In the genomic region with DNA sequence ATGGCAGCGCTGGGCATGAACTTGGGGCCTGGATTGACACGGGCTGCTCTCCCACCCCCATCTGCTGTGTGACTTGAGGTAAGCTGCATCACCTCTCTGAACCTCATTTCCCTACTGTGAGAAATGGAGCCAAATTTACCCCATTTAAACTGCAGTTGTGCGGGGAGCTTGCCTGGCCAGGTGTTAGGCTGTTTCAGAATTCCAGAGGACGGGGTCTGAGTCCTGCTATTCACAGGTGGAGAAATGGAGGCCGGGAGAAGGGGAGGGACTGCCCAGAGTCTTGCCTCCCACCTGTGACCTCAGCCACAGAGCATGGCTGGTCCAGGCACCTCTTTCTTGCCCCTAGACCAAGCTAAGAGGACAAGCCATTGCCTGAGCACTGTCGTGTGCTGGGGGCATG, we compare ENCODE assay signal across 2 cellular contexts.
TF ChIP-seq lines count a peak whose summit lies in the region.

No MANE protein-coding gene starts in this region.

TF ChIP-seq in A549, 52 proteins besides CTCF, POLR2A, EP300 and RAD21:
- TF ChIP-seq ZFP36 (IDR thresholded peaks at IDR 0.05; ENCODE audit: borderline replicate concordance, partially characterized antibody) (peak; percentile 16), JUN (IDR thresholded peaks at IDR 0.05) (no peak)
TF ChIP-seq in A549: peak in this region for 1.

TF ChIP-seq in H1, 55 proteins besides CTCF, POLR2A, EP300 and RAD21:
- TF ChIP-seq TEAD4 (IDR thresholded peaks at IDR 0.05; ENCODE audit: low read depth, low read length) = no peak
- TF ChIP-seq, protein P1, sequence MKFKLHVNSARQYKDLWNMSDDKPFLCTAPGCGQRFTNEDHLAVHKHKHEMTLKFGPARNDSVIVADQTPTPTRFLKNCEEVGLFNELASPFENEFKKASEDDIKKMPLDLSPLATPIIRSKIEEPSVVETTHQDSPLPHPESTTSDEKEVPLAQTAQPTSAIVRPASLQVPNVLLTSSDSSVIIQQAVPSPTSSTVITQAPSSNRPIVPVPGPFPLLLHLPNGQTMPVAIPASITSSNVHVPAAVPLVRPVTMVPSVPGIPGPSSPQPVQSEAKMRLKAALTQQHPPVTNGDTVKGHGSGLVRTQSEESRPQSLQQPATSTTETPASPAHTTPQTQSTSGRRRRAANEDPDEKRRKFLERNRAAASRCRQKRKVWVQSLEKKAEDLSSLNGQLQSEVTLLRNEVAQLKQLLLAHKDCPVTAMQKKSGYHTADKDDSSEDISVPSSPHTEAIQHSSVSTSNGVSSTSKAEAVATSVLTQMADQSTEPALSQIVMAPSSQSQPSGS (IDR thresholded peaks at IDR 0.05; ENCODE audit: low read length) = no peak
- no peak for TF ChIP-seq CEBPB (IDR thresholded peaks at IDR 0.05; ENCODE audit: low read depth, low read length)
- TF ChIP-seq SIX5 (IDR thresholded peaks at IDR 0.05; ENCODE audit: low read depth, low read length) = no peak
- TF ChIP-seq PHF8 (conservative IDR thresholded peaks at IDR 0.05; ENCODE audit: low read depth, low read length) = no peak
- TF ChIP-seq SP1 (IDR thresholded peaks at IDR 0.05; ENCODE audit: low read depth, low read length) = no peak
- TF ChIP-seq FOSL1 (IDR thresholded peaks at IDR 0.05; ENCODE audit: insufficient read depth, low read depth, low read length) = no peak
- TF ChIP-seq KDM5A (IDR thresholded peaks at IDR 0.05; ENCODE audit: low read length) = no peak
- TF ChIP-seq JUN (IDR thresholded peaks at IDR 0.05; ENCODE audit: low read depth, low read length) = no peak
- TF ChIP-seq, protein P2, sequence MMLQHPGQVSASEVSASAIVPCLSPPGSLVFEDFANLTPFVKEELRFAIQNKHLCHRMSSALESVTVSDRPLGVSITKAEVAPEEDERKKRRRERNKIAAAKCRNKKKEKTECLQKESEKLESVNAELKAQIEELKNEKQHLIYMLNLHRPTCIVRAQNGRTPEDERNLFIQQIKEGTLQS (IDR thresholded peaks at IDR 0.05; ENCODE audit: insufficient read depth, low read depth, low read length) = no peak
- TF ChIP-seq KDM1A (IDR thresholded peaks at IDR 0.05; ENCODE audit: borderline replicate concordance, low read length) = 0 out of 2 replicates have a peak, but pooled peaks have one; percentile 40
- no peak for TF ChIP-seq CREB1 (IDR thresholded peaks at IDR 0.05)
- TF ChIP-seq SUZ12 (IDR thresholded peaks at IDR 0.05; ENCODE audit: low read length) = no peak
- no peak for TF ChIP-seq RFX5 (IDR thresholded peaks at IDR 0.05; ENCODE audit: borderline replicate concordance, low read depth, low read length)
- TF ChIP-seq SIRT6 (IDR thresholded peaks at IDR 0.05; ENCODE audit: low read length) = no peak
- TF ChIP-seq TCF12 (IDR thresholded peaks at IDR 0.05; ENCODE audit: low read depth, low read length) = peak; percentile 50; the same call in 1 of the 2 replicates
- no peak for TF ChIP-seq TBP (IDR thresholded peaks at IDR 0.05; ENCODE audit: low read depth, low read length)
TF ChIP-seq in H1: peak in this region for 2.
